8 cellular contexts compared by ENCODE assay signal in the genomic region with DNA sequence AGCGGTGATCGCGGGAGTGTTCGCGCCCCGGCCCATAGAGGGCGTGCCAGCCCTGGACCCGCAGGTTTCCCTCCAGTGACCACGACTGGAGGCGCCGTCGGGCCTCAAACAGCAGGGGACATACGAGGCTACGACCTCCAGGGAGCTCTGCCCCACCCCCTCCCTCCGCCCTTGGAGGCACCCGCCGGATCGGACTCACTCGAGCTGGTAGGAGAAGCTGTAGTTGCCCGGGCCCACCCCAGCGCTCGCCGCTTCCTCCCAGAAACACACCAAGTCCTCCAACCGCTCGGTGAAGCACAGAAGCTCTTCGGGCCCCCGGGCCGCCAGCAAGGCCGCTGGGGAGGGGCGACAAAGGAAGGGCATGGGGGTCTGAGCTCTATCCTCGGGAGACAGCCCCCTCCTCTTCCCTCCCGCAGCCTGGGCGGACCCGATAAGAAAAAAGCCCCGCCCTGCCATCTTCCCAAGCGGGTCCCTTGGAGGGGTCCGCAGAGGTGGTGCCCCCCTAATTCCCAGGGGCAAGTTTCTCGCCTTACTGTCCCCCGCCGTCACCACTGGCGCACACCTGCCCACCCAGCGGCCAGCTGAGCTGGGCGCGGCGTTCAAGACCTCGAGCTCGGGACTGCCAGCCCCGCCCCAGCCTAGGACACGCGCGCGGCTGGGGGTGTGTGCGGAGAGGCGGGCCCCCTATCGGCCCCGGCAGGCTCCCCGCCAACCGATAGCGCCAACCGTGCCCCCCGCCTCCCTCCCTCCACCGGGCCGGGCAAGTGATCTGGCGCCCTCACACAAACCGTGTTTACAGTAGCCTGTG. TPM values are rescaled to one million over a fixed set of nuclear protein-coding genes. Genes with fewer than 3 reads are reported as not detected.
DNase-seq lines count a peak whose midpoint lies in the region; FAIRE-seq and TF ChIP-seq lines count a peak whose summit lies in the region.

No MANE protein-coding gene starts in this region.

- no peaks in the 10 kb centered on the region for H3K4me1 ChIP-seq in endodermal cell (ENCODE audit: control insufficient read depth, insufficient read depth, low read length)

- no peaks in the 10 kb centered on the region for H3K9me3 Mint-ChIP-seq in endodermal cell

- peaks cover 13% of the 10 kb centered on the region for H3K36me3 Mint-ChIP-seq in endodermal cell (ENCODE audit: low read depth)

- H3K27ac ChIP-seq in VCaP = peak overlapping the region; percentile 65; the same call in 1 of the 2 replicates
- H3K27ac ChIP-seq in endodermal cell (ENCODE audit: low read depth, low read length) = no peak overlapping the region

- peaks cover 5% of the 10 kb centered on the region for H3K4me1 Mint-ChIP-seq in endodermal cell

- H3K4me3 ChIP-seq in endodermal cell (ENCODE audit: low read length) = peak overlapping the region; percentile 83

- peak overlapping the region; percentile 81 for H3K27ac Mint-ChIP-seq in endodermal cell

- WGBS in endodermal cell (ENCODE audit: insufficient coverage in 1 of 2, insufficient read length in 1 of 2), 2 experiments = 0 to 2% methylated on average over 11 to 65 of the region's 65 CpGs

- peaks cover 12% of the 10 kb centered on the region for H3K36me3 ChIP-seq in endodermal cell (ENCODE audit: control insufficient read depth, insufficient read depth, low read length)

- DNase-seq in ELF-1 (ENCODE audit: low read depth, low spot score) (peak; percentile 92), MV-4-11 (lab: John Stamatoyannopoulos, UW) (peak; percentile 70), endodermal cell (peak; percentile 94), myocyte (ENCODE audit: low read depth) (peak; percentile 26), urothelium cell line (ENCODE audit: low spot score) (peak; percentile 62), NCI-H1092 treated with DMSO at 0.1 percent for 48 hours (lab: John Stamatoyannopoulos, UW) (no peak), GF-D8 (lab: John Stamatoyannopoulos, UW) (no peak)

- H3K27me3 Mint-ChIP-seq in endodermal cell (ENCODE audit: insufficient read depth) = no peaks in the 10 kb centered on the region

- TF ChIP-seq CTCF in VCaP (conservative IDR thresholded peaks at IDR 0.05) = peak; percentile 81
- peak; percentile 93 for TF ChIP-seq CTCF in endodermal cell (conservative IDR thresholded peaks at IDR 0.05)

- no peak for FAIRE-seq in urothelium cell line (lab: Jason Lieb, UNC)

- no peaks in the 10 kb centered on the region for H3K27me3 ChIP-seq in endodermal cell (ENCODE audit: control insufficient read depth, insufficient read depth, low read length, poor library complexity, severe bottlenecking)

- H3K9ac ChIP-seq in endodermal cell (ENCODE audit: extremely low read depth, low read length, poor library complexity, severe bottlenecking) = peak overlapping the region; percentile 41

- peak overlapping the region; percentile 74 for H3K4me3 Mint-ChIP-seq in endodermal cell

- H3K9me3 ChIP-seq in endodermal cell (ENCODE audit: control insufficient read depth, low read length) = no peaks in the 10 kb centered on the region

RNA-seq across cellular contexts. Expression of a gene that starts 1.0 kb away (rescaled TPM):
- 10 to 100 TPM; 27.0 to 39.5 TPM for total RNA-seq in endodermal cell
- 7.9 TPM for polyA plus RNA-seq in endodermal cell (2013, experiment 1 of 2)
- 6.8 TPM for polyA plus RNA-seq in endodermal cell (2013, experiment 2 of 2)
- total RNA-seq in myocyte = 3.4 and 3.8 TPM in 2 replicates
- 5.4 TPM for polyA plus RNA-seq in myocyte (2012)

RNA-seq across cellular contexts. Expression of a gene that starts 8.6 kb away (rescaled TPM):
- total RNA-seq in endodermal cell = 1 to 10 TPM; 2.2 to 2.8 TPM
- polyA plus RNA-seq in endodermal cell (2013, experiment 1 of 2) = 2.2 TPM
- 1.6 TPM for polyA plus RNA-seq in endodermal cell (2013, experiment 2 of 2)
- total RNA-seq in myocyte = 0.86 and 1.7 TPM in 2 replicates
- 1.3 TPM for polyA plus RNA-seq in myocyte (2012)

RNA-seq across cellular contexts. Expression of a gene that starts 27.9 kb away (rescaled TPM):
- 1 to 10 TPM; 3.1 to 6.8 TPM for total RNA-seq in endodermal cell
- polyA plus RNA-seq in endodermal cell (2013, experiment 1 of 2) = 13.6 TPM
- 13.7 TPM for polyA plus RNA-seq in endodermal cell (2013, experiment 2 of 2)
- total RNA-seq in myocyte = 21.5 and 35.3 TPM in 2 replicates
- 76.8 TPM for polyA plus RNA-seq in myocyte (2012)

RNA-seq across cellular contexts. Expression of a gene that starts 36.0 kb away (rescaled TPM):
- total RNA-seq in endodermal cell (100 to 1,000 TPM; 125 to 131 TPM), myocyte (0.72 and 2.3 TPM in 2 replicates)
- 5.4 TPM for polyA plus RNA-seq in endodermal cell (2013, experiment 1 of 2)
- polyA plus RNA-seq in endodermal cell (2013, experiment 2 of 2) = 5.6 TPM
- polyA plus RNA-seq in myocyte (2012) = 3.3 TPM

RNA-seq across cellular contexts. Expression of a gene that starts 36.8 kb away (rescaled TPM):
- total RNA-seq in endodermal cell (10 to 100 TPM; 12.2 to 15.2 TPM), myocyte (3.5 and 4.4 TPM in 2 replicates)
- 16.9 TPM for polyA plus RNA-seq in endodermal cell (2013, experiment 1 of 2)
- 14.6 TPM for polyA plus RNA-seq in endodermal cell (2013, experiment 2 of 2)
- 24.0 TPM for polyA plus RNA-seq in myocyte (2012)

Comparison
In these comparisons a context has a peak if more than half of its experiments do, and no peak if none do; other contexts are left out.
1. DNase-seq: peak in ELF-1 (single experiment), MV-4-11 (single experiment), endodermal cell (single experiment), myocyte (single experiment) and urothelium cell line (single experiment); none in NCI-H1092 treated with DMSO at 0.1 percent for 48 hours (single experiment) and GF-D8 (single experiment).